In the genomic region with DNA sequence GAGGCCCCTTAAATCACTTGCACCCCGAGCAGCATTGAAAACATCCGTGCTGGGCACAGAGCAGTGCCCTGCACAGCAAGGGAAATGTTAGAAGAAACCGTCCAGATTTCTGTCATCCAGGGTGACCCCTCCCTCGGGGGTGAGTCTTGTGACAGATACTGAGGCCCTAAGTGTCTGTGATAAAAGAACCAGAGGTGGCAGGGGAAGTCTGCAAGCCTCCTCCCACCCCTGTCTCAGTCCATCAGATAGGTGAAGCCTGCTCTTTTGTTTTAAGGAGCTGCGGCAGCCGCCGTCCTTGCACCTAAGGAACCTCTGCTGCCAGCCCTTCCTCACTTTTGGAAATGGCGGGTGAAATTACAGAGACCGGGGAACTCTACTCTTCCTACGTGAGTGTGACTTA, we compare ENCODE assay signal across 8 cellular contexts. TPM values are rescaled to one million over a fixed set of nuclear protein-coding genes. Genes with fewer than 3 reads are reported as not detected.
DNase-seq lines count a peak whose midpoint lies in the region; TF ChIP-seq lines count a peak whose summit lies in the region.

No MANE protein-coding gene starts in this region.

- peaks cover 22% of the 10 kb centered on the region for H3K79me2 ChIP-seq in OCI-LY3 (ENCODE audit: low read length)

- H3K4me1 ChIP-seq in OCI-LY3 (ENCODE audit: low read length), result peaks cover 28% of the 10 kb centered on the region

- DNase-seq in COLO829 (ENCODE audit: low spot score) (peak; percentile 17), epithelial cell of esophagus (ENCODE audit: low read depth) (no peak), osteocyte (ENCODE audit: extremely low spot score, unreplicated experiment) (no peak), HEK293T (ENCODE audit: extremely low spot score) (no peak), NCI-H1930 (lab: John Stamatoyannopoulos, UW) (no peak), hippocampal formation (lab: John Stamatoyannopoulos, UW) (no peak)
- no peak for DNase-seq in stimulated activated CD4-positive, alpha-beta T cell treated with anti-CD3 and anti-CD28 coated beads, Interleukin-1b, Interleukin-23, amount 100 ng/mL, for 48 hours

- TF ChIP-seq CTCF in OCI-LY3 (IDR thresholded peaks at IDR 0.05; ENCODE audit: low read depth, low read length) (no peak), epithelial cell of esophagus (IDR thresholded peaks at IDR 0.05; ENCODE audit: insufficient read depth, low read depth, low read length, missing control alignments) (no peak), osteocyte (IDR thresholded peaks at IDR 0.05) (no peak)

- H3K9ac ChIP-seq in OCI-LY3 (ENCODE audit: low read length), result peak overlapping the region; percentile 69

- H3K27ac Mint-ChIP-seq in osteocyte (ENCODE audit: unreplicated experiment), result no peak overlapping the region

- H4K20me1 ChIP-seq in OCI-LY3 (ENCODE audit: insufficient read depth, low read length), result no peaks in the 10 kb centered on the region

- POLR2A ChIA-PET in HEK293T (lab: Yijun Ruan, JAX), result interaction anchor here (0.8 to 2.6 kb wide), 17 partner anchors 8 to 96 kb away, joined by 3 to 22 read pairs (median 8); a partner anchor contains a TSS

- H3K4me3 ChIP-seq in OCI-LY3 (ENCODE audit: low read length), result peak overlapping the region; percentile 92
- H3K4me3 ChIP-seq in epithelial cell of esophagus (ENCODE audit: low read length), result peak overlapping the region; percentile 87

- peaks cover 11% of the 10 kb centered on the region for H3K36me3 Mint-ChIP-seq in osteocyte (ENCODE audit: unreplicated experiment)

- CTCF ChIA-PET in HEK293T (lab: Yijun Ruan, JAX), result interaction anchor here (0.9 to 1.5 kb wide), 8 partner anchors 14 to 120 kb away, joined by 3 to 6 read pairs (median 4); a partner anchor contains a TSS

- H3K27me3 Mint-ChIP-seq in osteocyte (ENCODE audit: unreplicated experiment), result no peaks in the 10 kb centered on the region

- H2AFZ ChIP-seq in OCI-LY3 (ENCODE audit: low read depth, low read length), result no peak overlapping the region

- H3K27ac ChIP-seq in OCI-LY3 (ENCODE audit: low read length), result no peak overlapping the region

- H3K4me2 ChIP-seq in OCI-LY3 (ENCODE audit: low read length), result peak overlapping the region; percentile 93

- H3K9me3 ChIP-seq in OCI-LY3 (ENCODE audit: insufficient read depth, low read length), result no peaks in the 10 kb centered on the region

- no peaks in the 10 kb centered on the region for H3K9me3 Mint-ChIP-seq in osteocyte (ENCODE audit: unreplicated experiment)

- H3K36me3 ChIP-seq in OCI-LY3 (replicated peaks; ENCODE audit: low read depth, low read length), result peaks cover 18% of the 10 kb centered on the region

- peak overlapping the region; percentile 99 for H3K4me3 Mint-ChIP-seq in osteocyte (ENCODE audit: unreplicated experiment)

- H3K4me1 Mint-ChIP-seq in osteocyte (ENCODE audit: unreplicated experiment), result peaks cover 39% of the 10 kb centered on the region

- H3K27me3 ChIP-seq in OCI-LY3 (ENCODE audit: low read depth, low read length), result no peaks in the 10 kb centered on the region

TF ChIP-seq in HEK293T, 16 proteins besides CTCF, POLR2A, EP300 and RAD21:
- no peak for TF ChIP-seq ARNT (IDR thresholded peaks at IDR 0.05)
- no peak for TF ChIP-seq ZNF384 (IDR thresholded peaks at IDR 0.05)
- no peak for TF ChIP-seq CTBP1 (IDR thresholded peaks at IDR 0.05; ENCODE audit: borderline replicate concordance)
- no peak for TF ChIP-seq L3MBTL2 (conservative IDR thresholded peaks at IDR 0.05)
- TF ChIP-seq SP1 (IDR thresholded peaks at IDR 0.05), result no peak
- no peak for TF ChIP-seq HDGF (IDR thresholded peaks at IDR 0.05; ENCODE audit: borderline replicate concordance)
- TF ChIP-seq TARDBP (IDR thresholded peaks at IDR 0.05), result no peak
- TF ChIP-seq SUZ12 (IDR thresholded peaks at IDR 0.05), result no peak
- no peak for TF ChIP-seq ELF4 (IDR thresholded peaks at IDR 0.05)
- TF ChIP-seq, protein P1, sequence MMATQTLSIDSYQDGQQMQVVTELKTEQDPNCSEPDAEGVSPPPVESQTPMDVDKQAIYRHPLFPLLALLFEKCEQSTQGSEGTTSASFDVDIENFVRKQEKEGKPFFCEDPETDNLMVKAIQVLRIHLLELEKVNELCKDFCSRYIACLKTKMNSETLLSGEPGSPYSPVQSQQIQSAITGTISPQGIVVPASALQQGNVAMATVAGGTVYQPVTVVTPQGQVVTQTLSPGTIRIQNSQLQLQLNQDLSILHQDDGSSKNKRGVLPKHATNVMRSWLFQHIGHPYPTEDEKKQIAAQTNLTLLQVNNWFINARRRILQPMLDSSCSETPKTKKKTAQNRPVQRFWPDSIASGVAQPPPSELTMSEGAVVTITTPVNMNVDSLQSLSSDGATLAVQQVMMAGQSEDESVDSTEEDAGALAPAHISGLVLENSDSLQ (IDR thresholded peaks at IDR 0.05), result no peak
- TF ChIP-seq FOXM1 (IDR thresholded peaks at IDR 0.05; ENCODE audit: borderline replicate concordance), result no peak
- TF ChIP-seq FOXK2 (IDR thresholded peaks at IDR 0.05), result no peak
- TF ChIP-seq LEF1 (IDR thresholded peaks at IDR 0.05; ENCODE audit: borderline replicate concordance), result no peak
- TF ChIP-seq FOXA1 (IDR thresholded peaks at IDR 0.05), result no peak
- no peak for TF ChIP-seq NFRKB (IDR thresholded peaks at IDR 0.05)
- no peak for TF ChIP-seq BHLHE40 (IDR thresholded peaks at IDR 0.05; ENCODE audit: borderline replicate concordance)

RNA-seq across cellular contexts. Expression of a gene that starts 0.8 kb away (rescaled TPM):
- 48.6 and 52.5 TPM in 2 replicates for total RNA-seq in osteocyte

RNA-seq across cellular contexts. Expression of a gene that starts 28.6 kb away (rescaled TPM):
- 117 and 125 TPM in 2 replicates for total RNA-seq in osteocyte

RNA-seq across cellular contexts. Expression of a gene that starts 39.9 kb away (rescaled TPM):
- not detected in 2 replicates for total RNA-seq in osteocyte
